Comparison of ENCODE assay signal across 8 cellular contexts in genomic region chr7:101126651-101127459, GRCh38. TPM values are rescaled to one million over a fixed set of nuclear protein-coding genes. Genes with fewer than 3 reads are reported as not detected.
DNase-seq lines count a peak whose midpoint lies in the region; ATAC-seq and TF ChIP-seq lines count a peak whose summit lies in the region.

TSS of gene SERPINE1 (plus strand) at chr7:101127104. CDS start at chr7:101128394, 1,290 bp downstream.

- H3K27ac Mint-ChIP-seq in T-cell, result peak within 1 kb of the TSS; percentile 12 to 28
- peak within 1 kb of the TSS in 3 of 5 experiments; percentile 75 to 91 (median 86) for H3K27ac Mint-ChIP-seq in brain

- H3K4me3 ChIP-seq in AG04450 (ENCODE audit: low read depth, low read length) (peak within 1 kb of the TSS; percentile 91), iPS-20b (ENCODE audit: low read length) (peak within 1 kb of the TSS; percentile 46; the same call in 1 of the 2 replicates), skeletal muscle tissue (ENCODE audit: low read length in 3 of 3) (peak within 1 kb of the TSS; percentile 37 to 61 (median 49))

- H3K4me1 Mint-ChIP-seq in T-cell, result peaks cover 32 to 42% (median 36%) of the 10 kb centered on the region in 3 donors
- H3K4me1 Mint-ChIP-seq in brain, result peaks cover 45% of the 10 kb centered on the region

- H3K27me3 Mint-ChIP-seq in T-cell (peaks cover 40 to 67% of the 10 kb centered on the region in 2 donors), brain (peaks cover 32% of the 10 kb centered on the region)

- peak; percentile 99 for DNase-seq in AG04450 (ENCODE audit: low read depth, low spot score)
- DNase-seq in T-cell, result peak in 33 of 34 experiments; percentile 8 to 53 (median 30)

- CTCF ChIA-PET in AG04450 (lab: Charles Lee) (interaction anchor here (0.7 to 2.1 kb wide), 6 partner anchors 11 to 66 kb away, joined by 3 to 12 read pairs (median 6); no protein-coding TSS in a partner anchor), T-cell (lab: Charles Lee) (interaction anchor here in 1 of 2 donors (0.6 to 1.4 kb wide), 2 partner anchors 17 to 67 kb away, joined by 5 to 7 read pairs; no protein-coding TSS in a partner anchor)

- H3K9me3 ChIP-seq in AG04450 (ENCODE audit: control insufficient read depth, insufficient read depth, low read length) (peaks cover 8% of the 10 kb centered on the region), iPS-20b (ENCODE audit: insufficient read depth, low read depth, low read length) (no peaks in the 10 kb centered on the region; the same call in 1 of the 2 replicates), skeletal muscle tissue (ENCODE audit: control insufficient read depth in 3 of 3, low read length in 3 of 3) (no peaks in the 10 kb centered on the region)

- H3K36me3 ChIP-seq in iPS-20b (ENCODE audit: insufficient read depth, low read depth, low read length) (no peaks in the 10 kb centered on the region), skeletal muscle tissue (ENCODE audit: control insufficient read depth in 3 of 3, insufficient read depth in 3 of 3, low read length in 3 of 3) (no peaks in the 10 kb centered on the region)

- peak within 1 kb of the TSS; percentile 32 to 56 (median 50) for H3K4me3 Mint-ChIP-seq in T-cell
- peak within 1 kb of the TSS; percentile 61 to 88 (median 78) for H3K4me3 Mint-ChIP-seq in brain

- H3K9ac ChIP-seq in iPS-20b (ENCODE audit: low read depth, low read length), result no peak within 1 kb of the TSS; the same call in 1 of the 2 replicates
- H3K9ac ChIP-seq in skeletal muscle tissue (ENCODE audit: low read depth in 1 of 3, low read length in 3 of 3), result peak within 1 kb of the TSS; percentile 33 to 45 (median 40)

- H3K4me1 ChIP-seq in iPS-20b (ENCODE audit: insufficient read depth, low read length) (peaks cover 16% of the 10 kb centered on the region; the same call in 1 of the 2 replicates), skeletal muscle tissue (ENCODE audit: control insufficient read depth in 3 of 3, insufficient read depth in 3 of 3, low read length in 3 of 3) (peaks cover 31 to 38% (median 34%) of the 10 kb centered on the region in 3 donors)

- POLR2A ChIA-PET in AG04450 (lab: Yijun Ruan, JAX) (interaction anchor here (0.6 to 2.4 kb wide), 16 partner anchors 9 to 542 kb away, joined by 3 to 23 read pairs (median 4); partner anchors contain the start of genes TRIM56, VGF and ZNHIT1), T-cell (lab: Charles Lee) (no interaction called here)

- peak within 1 kb of the TSS; percentile 89 for H3K27ac ChIP-seq in AG04450 (ENCODE audit: low read depth, low read length)
- no peak within 1 kb of the TSS for H3K27ac ChIP-seq in iPS-20b (ENCODE audit: low read length)
- H3K27ac ChIP-seq in skeletal muscle tissue (ENCODE audit: low read depth, low read length), result peak within 1 kb of the TSS; percentile 75

- TF ChIP-seq CTCF in AG04450 (IDR thresholded peaks at IDR 0.05; ENCODE audit: low read depth, low read length) (peak; percentile 49), brain (conservative IDR thresholded peaks at IDR 0.05) (no peak)

- H3K27me3 ChIP-seq in AG04450 (ENCODE audit: control insufficient read depth, insufficient read depth, low read length) (no peaks in the 10 kb centered on the region), iPS-20b (ENCODE audit: insufficient read depth, low read length) (no peaks in the 10 kb centered on the region), skeletal muscle tissue (ENCODE audit: control insufficient read depth in 3 of 3, insufficient read depth in 3 of 3, low read length in 3 of 3) (peaks cover 0 to 22% (median 8%) of the 10 kb centered on the region in 3 donors)

- ATAC-seq in GM18508 (IDR thresholded peaks at IDR 0.05; ENCODE audit: insufficient read depth, unreplicated experiment) (peak; percentile 35), HG03442 (IDR thresholded peaks at IDR 0.05; ENCODE audit: unreplicated experiment) (peak; percentile 56), T-cell (replicated peaks in 1 of 4) (peak; percentile 84 to 92 (median 86)), GM19455 (IDR thresholded peaks at IDR 0.05; ENCODE audit: unreplicated experiment) (no peak)

- H3K36me3 Mint-ChIP-seq in T-cell (no peaks in the 10 kb centered on the region), brain (peaks cover 2% of the 10 kb centered on the region)

- H3K9me3 Mint-ChIP-seq in T-cell (no peaks in the 10 kb centered on the region), brain (peaks cover 0 to 4% (median 3%) of the 10 kb centered on the region in 5 experiments)

RNA-seq across cellular contexts. Expression of gene SERPINE1, which starts in this region (rescaled TPM):
- 356 and 417 TPM in 2 replicates for polyA plus RNA-seq in AG04450 (2011; rRNA removed)
- 363 and 484 TPM in 2 replicates for polyA minus RNA-seq in AG04450 (2011; rRNA and poly(A)+ RNA removed)
- total RNA-seq in T-cell, result under 1 TPM in 4 of 5 donors, not detected in 1; 0.18 to 0.79 (median 0.51) TPM
- 4.3 TPM for polyA plus RNA-seq in brain (ENCODE audit: insufficient read depth, low read depth, low replicate concordance)
- 2.1 TPM for total RNA-seq in skeletal muscle tissue

Comparison
In these comparisons a context has a peak if more than half of its experiments do, and no peak if none do; other contexts are left out.
1. RNA of gene SERPINE1 (polyA plus RNA-seq): 356 to 417 TPM in AG04450; 4.3 TPM in brain (single experiment); every median in the first group is over 10 times any median in the second.
2. Peak in DNase-seq and ATAC-seq in T-cell; RNA of the gene not detected or under 1 TPM.
3. Peak in every context shown above with its lines, with median percentiles within 50 percentile points of each other: H3K4me3 ChIP-seq.